ENCODE assay signal across 10 cellular contexts in the genomic region with DNA sequence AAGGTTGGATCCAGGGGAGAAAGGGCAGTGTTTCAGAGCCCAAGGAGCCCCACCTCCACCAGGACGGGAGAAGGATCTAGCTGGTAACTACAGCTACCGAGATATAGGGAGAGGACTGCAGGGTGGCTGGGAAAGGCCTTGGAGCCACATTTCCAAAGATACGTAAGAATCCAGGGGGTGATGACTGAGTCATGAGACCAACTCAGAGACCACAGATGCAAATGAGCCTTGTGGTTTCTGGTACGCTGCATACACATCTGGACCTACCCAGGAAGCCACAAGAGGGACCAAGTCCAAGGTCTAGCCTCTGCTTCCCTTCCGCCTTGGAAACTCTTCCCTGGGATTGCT. TPM values are rescaled to one million over a fixed set of nuclear protein-coding genes. Genes with fewer than 3 reads are reported as not detected.
DNase-seq lines count a peak whose midpoint lies in the region; ATAC-seq and TF ChIP-seq lines count a peak whose summit lies in the region.
"Had no signal": no experiment of that assay in that cellular context is flagged by ENCODE, and none has a peak within 500 bp of the region (broad histone marks: within the 10 kb centered on the region; RNA-seq: fewer than 3 reads in every experiment).

No MANE protein-coding gene starts in this region.

- peak; percentile 63 for DNase-seq in GM13976 (ENCODE audit: low spot score)
- DNase-seq in KBM-7: peak; percentile 83
- DNase-seq in brain microvascular endothelial cell: peak; percentile 97
- DNase-seq in sciatic nerve (ENCODE audit: low spot score): no peak
- no peak for DNase-seq in dorsolateral prefrontal cortex
- DNase-seq in mucosa of gallbladder (ENCODE audit: low spot score): no peak
- DNase-seq in tibial nerve (ENCODE audit: low spot score in 2 of 2): no peak

- H3K27ac ChIP-seq in brain microvascular endothelial cell: peak overlapping the region; percentile 83
- no peak overlapping the region for H3K27ac ChIP-seq in dorsolateral prefrontal cortex
- H3K27ac ChIP-seq in tibial nerve: no peak overlapping the region

- intact Hi-C loops in sciatic nerve (cut with DNase I) (no loop called here), dorsolateral prefrontal cortex (cut with DNase I) (no loop called here)

- in situ Hi-C loops in GM13976 (cut with MboI; ENCODE audit: low sequenced_read_pairs, unreplicated experiment): no loop called here
- in situ Hi-C loops in KBM-7 (cut with MboI; ENCODE audit: low pct_unique_long_range_greater_than_20kb, low sequenced_read_pairs): no loop called here
- in situ Hi-C loops in brain microvascular endothelial cell (cut with HindIII; ENCODE audit: low pct_ligation_motif_present, low sequenced_read_pairs): no loop called here

- TF ChIP-seq CTCF in GM13976 (IDR thresholded peaks at IDR 0.05; ENCODE audit: borderline replicate concordance, control extremely low read depth, extremely low read depth, insufficient read depth, missing control alignments) (no peak), brain microvascular endothelial cell (IDR thresholded peaks at IDR 0.05; ENCODE audit: low read depth, low read length, missing control alignments) (peak; percentile 45), dorsolateral prefrontal cortex (IDR thresholded peaks at IDR 0.05 in 54 of 56, conservative IDR thresholded peaks at IDR 0.05 in 2 of 56; ENCODE audit: low read depth in 1 of 56, partially characterized antibody in 56 of 56) (no peak), tibial nerve (IDR thresholded peaks at IDR 0.05) (no peak)

- H3K36me3 ChIP-seq in brain microvascular endothelial cell (replicated peaks) (no peaks in the 10 kb centered on the region), tibial nerve (no peaks in the 10 kb centered on the region)

- H3K4me3 ChIP-seq in brain microvascular endothelial cell (ENCODE audit: low read depth, low read length) (no peak overlapping the region), dorsolateral prefrontal cortex (no peak overlapping the region), tibial nerve (no peak overlapping the region)

- H3K27me3 ChIP-seq in brain microvascular endothelial cell (replicated peaks): no peaks in the 10 kb centered on the region
- no peaks in the 10 kb centered on the region for H3K27me3 ChIP-seq in dorsolateral prefrontal cortex
- H3K27me3 ChIP-seq in tibial nerve: no peaks in the 10 kb centered on the region

- no peaks in the 10 kb centered on the region for H3K9me3 ChIP-seq in tibial nerve

- H3K4me1 ChIP-seq in tibial nerve: no peaks in the 10 kb centered on the region

- ATAC-seq in sciatic nerve (peak; percentile 38), HG02840 (IDR thresholded peaks at IDR 0.05; ENCODE audit: low FRiP score, unreplicated experiment) (no peak)

- 72 to 80% methylated on average over 5 of the region's 5 CpGs for WGBS in tibial nerve, 2 donors

- no peak for TF ChIP-seq EP300 in tibial nerve (IDR thresholded peaks at IDR 0.05)

- TF ChIP-seq POLR2A in tibial nerve (IDR thresholded peaks at IDR 0.05): no peak

RNA-seq across cellular contexts. Expression of gene IGDCC4, which starts 13.5 kb away (rescaled TPM):
- 3.2 TPM for total RNA-seq in sciatic nerve
- total RNA-seq in dorsolateral prefrontal cortex: 10 to 100 TPM in 54 of 120 experiments, 1 to 10 TPM in 66; 4.9 to 22.3 (median 9.6) TPM
- total RNA-seq in mucosa of gallbladder: 4.1 TPM
- total RNA-seq in tibial nerve: 1 to 10 TPM in 2 of 4 donors, under 1 TPM in 2; 0.59 to 2.0 (median 1.1) TPM

RNA-seq across cellular contexts. Expression of gene IGDCC3, which starts 31.5 kb away (rescaled TPM):
- not detected for total RNA-seq in sciatic nerve
- total RNA-seq in dorsolateral prefrontal cortex: 10 to 100 TPM in 2 of 120 experiments, 1 to 10 TPM in 118; 1.7 to 11.7 (median 4.9) TPM
- 0.69 TPM for total RNA-seq in mucosa of gallbladder
- total RNA-seq in tibial nerve: not detected
- total RNA-seq: mononuclear cell; T-helper 1 cell treated with Interleukin-12 subunit alpha and Interleukin-12 subunit beta and Interleukin-4 antibody, amounts not matched to agents 30 ng/mL and 1 ng/mL, for 36 hours had no signal

Comparison
In these comparisons a context has a peak if more than half of its experiments do, and no peak if none do; other contexts are left out.
1. DNase-seq: peak in GM13976 (single experiment), KBM-7 (single experiment) and brain microvascular endothelial cell (single experiment); none in sciatic nerve (single experiment), dorsolateral prefrontal cortex (0 of 10), mucosa of gallbladder (single experiment) and tibial nerve (0 of 2).